ENCODE assay signal across 30 cellular contexts in genomic region chr2:1405967-1406366, GRCh38.
"Had no signal": no experiment of that assay in that cellular context is flagged by ENCODE, and none has a peak within 500 bp of the region (broad histone marks: within the 10 kb centered on the region; RNA-seq: fewer than 3 reads in every experiment).

No MANE protein-coding gene starts in this region.

- H3K36me3 ChIP-seq: adrenal gland, cardiac muscle cell, colonic mucosa, esophagus squamous epithelium, WERI-Rb-1 had no signal

- DNase-seq: activated B cell treated with CpG ODN at 0.5 μM for 24 hours; activated CD4-positive, alpha-beta T cell treated with anti-CD3 and anti-CD28 coated beads for 48 hours; activated CD4-positive, alpha-beta T cell treated with anti-CD3 and anti-CD28 coated beads, Interleukin-2, amount 50 U/mL, for 1 hour; activated CD4-positive, alpha-beta T cell treated with anti-CD3 and anti-CD28 coated beads, Interleukin-2, amount 50 U/mL, for 48 hours; activated CD8-positive, alpha-beta memory T cell treated with anti-CD3 and anti-CD28 coated beads for 24 hours; activated CD8-positive, alpha-beta T cell treated with anti-CD3 and anti-CD28 coated beads for 36 hours; activated effector memory CD4-positive, alpha-beta T cell treated with Interleukin-2 at 50 U/mL for 16 hours; activated gamma-delta T cell treated with Interleukin-2 at 50 U/mL for 16 hours; activated naive CD4-positive, alpha-beta T cell treated with anti-CD3 and anti-CD28 coated beads for 36 hours; activated naive CD8-positive, alpha-beta T cell treated with anti-CD3 and anti-CD28 coated beads for 36 hours; activated naive CD8-positive, alpha-beta T cell treated with anti-CD3 and anti-CD28 coated beads, Interleukin-2, amount 50 U/mL, for 24 hours; activated T-cell treated with anti-CD3 and anti-CD28 coated beads, Interleukin-2, amount 50 U/mL, for 4 hours; adrenal gland; amygdala; aorta; body of pancreas; central memory CD4-positive, alpha-beta T cell; cerebellar nuclear complex; colonic mucosa; effector CD8-positive, alpha-beta T cell; erythroblast; esophagus squamous epithelium; head of caudate nucleus; T-helper 1 cell; T-helper 17 cell; T1000; WERI-Rb-1 had no signal

- H3K4me3 ChIP-seq: adrenal gland, body of pancreas, cardiac muscle cell, colonic mucosa, esophagus squamous epithelium had no signal

- H3K9me3 ChIP-seq: adrenal gland, body of pancreas, colonic mucosa, esophagus squamous epithelium had no signal

- H3K4me1 ChIP-seq: adrenal gland, body of pancreas, colonic mucosa had no signal

- H3K27ac ChIP-seq: adrenal gland, body of pancreas, cardiac muscle cell, colonic mucosa, WERI-Rb-1 had no signal

- H3K27me3 ChIP-seq: adrenal gland, body of pancreas, colonic mucosa, esophagus squamous epithelium had no signal

- ATAC-seq: activated CD4-positive, CD25-positive, alpha-beta regulatory T cell treated with anti-CD3 and anti-CD28 coated beads, Interleukin-2, amount 50 U/mL, for 24 hours; activated CD8-positive, alpha-beta T cell treated with anti-CD3 and anti-CD28 coated beads for 36 hours; activated naive CD8-positive, alpha-beta T cell treated with anti-CD3 and anti-CD28 coated beads, Interleukin-2, amount 50 U/mL, for 24 hours; activated T-cell treated with anti-CD3 and anti-CD28 coated beads, Interleukin-2, amount 50 U/mL, for 4 hours; activated T-helper 17 cell treated with anti-CD3 and anti-CD28 coated beads, Interleukin-2, amount 50 U/mL, for 72 hours; body of pancreas; T-helper 17 cell had no signal
